In the genomic region with DNA sequence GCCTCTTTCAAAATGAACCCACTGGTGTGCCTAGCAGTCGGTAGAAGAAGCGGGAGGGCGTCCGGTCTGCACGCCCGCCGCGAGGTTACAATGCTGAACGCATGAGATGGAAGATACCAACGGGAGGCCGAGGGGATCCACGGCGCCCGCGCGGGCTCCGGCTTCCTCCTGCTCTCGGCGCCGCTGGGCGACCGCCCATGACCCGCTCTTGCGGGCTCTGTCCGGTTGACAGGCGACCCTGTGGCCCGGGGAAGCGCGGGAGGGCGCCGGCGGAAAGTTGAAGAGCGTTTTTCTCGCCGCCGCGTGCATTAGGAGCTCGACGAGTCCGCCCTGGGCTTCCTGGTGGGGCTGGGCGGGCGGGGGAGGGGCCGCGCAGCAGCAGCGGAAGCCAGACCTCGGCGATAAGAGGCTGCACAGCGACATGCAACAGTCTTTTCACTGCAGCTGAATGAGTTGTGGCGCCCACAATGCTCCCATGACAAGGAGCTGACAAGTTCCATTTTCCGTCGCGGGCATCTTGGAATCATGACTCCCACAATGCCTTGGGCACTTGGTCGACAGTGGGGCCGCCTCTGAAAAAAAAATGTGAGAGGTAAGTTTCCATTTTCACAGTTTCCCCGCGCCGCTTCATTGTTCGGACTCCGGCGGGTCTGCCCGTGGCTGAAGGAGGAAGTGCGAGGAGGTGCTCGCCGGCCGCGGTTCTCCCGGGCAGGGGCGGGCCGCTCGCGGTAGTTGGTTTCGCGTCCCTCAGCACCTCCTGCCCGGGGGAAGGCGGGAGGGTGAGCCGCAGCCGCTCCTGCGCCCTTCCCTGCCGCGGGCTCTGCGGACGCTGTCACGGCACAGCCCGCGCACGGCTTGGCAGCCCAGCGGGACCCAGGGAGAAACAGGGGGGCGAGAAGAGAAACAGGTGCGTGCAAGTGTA, we compare ENCODE assay signal across 8 cellular contexts. TPM values are rescaled to one million over a fixed set of nuclear protein-coding genes. Genes with fewer than 3 reads are reported as not detected.
DNase-seq lines count a peak whose midpoint lies in the region; ATAC-seq and TF ChIP-seq lines count a peak whose summit lies in the region.

A gene with protein sequence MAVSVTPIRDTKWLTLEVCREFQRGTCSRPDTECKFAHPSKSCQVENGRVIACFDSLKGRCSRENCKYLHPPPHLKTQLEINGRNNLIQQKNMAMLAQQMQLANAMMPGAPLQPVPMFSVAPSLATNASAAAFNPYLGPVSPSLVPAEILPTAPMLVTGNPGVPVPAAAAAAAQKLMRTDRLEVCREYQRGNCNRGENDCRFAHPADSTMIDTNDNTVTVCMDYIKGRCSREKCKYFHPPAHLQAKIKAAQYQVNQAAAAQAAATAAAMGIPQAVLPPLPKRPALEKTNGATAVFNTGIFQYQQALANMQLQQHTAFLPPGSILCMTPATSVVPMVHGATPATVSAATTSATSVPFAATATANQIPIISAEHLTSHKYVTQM (plus strand): TSS at position 429 of the 922 bp plus-strand sequence. CDS start 31,265 bp downstream, outside the sequence.

- H3K4me3 ChIP-seq in AG09309 (ENCODE audit: control insufficient read depth, low read depth, low read length) = peak within 1 kb of the TSS; percentile 73
- H3K4me3 ChIP-seq in kidney epithelial cell (ENCODE audit: low read depth, low read length) = peak within 1 kb of the TSS; percentile 80

- peak within 1 kb of the TSS; percentile 79 for H3K4me3 Mint-ChIP-seq in activated CD4-positive, alpha-beta T cell treated with anti-CD3 and anti-CD28 coated beads for 36 hours

- POLR2A ChIA-PET in activated CD4-positive, alpha-beta T cell treated with anti-CD3 and anti-CD28 coated beads for 36 hours (lab: Charles Lee) = interaction anchor here (0.6 to 2.4 kb wide), 16 partner anchors 8 to 1079 kb away, joined by 3 to 15 read pairs (median 6); no protein-coding TSS in a partner anchor

- peaks cover 1% of the 10 kb centered on the region for H3K9me3 Mint-ChIP-seq in activated CD4-positive, alpha-beta T cell treated with anti-CD3 and anti-CD28 coated beads for 36 hours (ENCODE audit: low read depth)

- no peak for TF ChIP-seq CTCF in AG09309 (IDR thresholded peaks at IDR 0.05; ENCODE audit: control insufficient read depth, insufficient read depth, low read depth, low read length, missing control alignments)
- TF ChIP-seq CTCF in kidney epithelial cell (IDR thresholded peaks at IDR 0.05; ENCODE audit: insufficient read depth, low read length, poor library complexity, severe bottlenecking) = no peak

- ATAC-seq in GM19043 (IDR thresholded peaks at IDR 0.05; ENCODE audit: low read depth, unreplicated experiment) (peak; percentile 51), HG03354 (IDR thresholded peaks at IDR 0.05; ENCODE audit: poor library complexity, severe bottlenecking, unreplicated experiment) (peak; percentile 73)
- peak; percentile 69 for ATAC-seq in activated CD4-positive, alpha-beta T cell treated with anti-CD3 and anti-CD28 coated beads for 36 hours

- peaks cover 49% of the 10 kb centered on the region for H3K4me1 Mint-ChIP-seq in activated CD4-positive, alpha-beta T cell treated with anti-CD3 and anti-CD28 coated beads for 36 hours

- CTCF ChIA-PET in activated CD4-positive, alpha-beta T cell treated with anti-CD3 and anti-CD28 coated beads for 36 hours (lab: Charles Lee) = interaction anchor here (0.6 to 2.5 kb wide), 6 partner anchors 10 to 203 kb away, joined by 3 to 16 read pairs (median 4); no protein-coding TSS in a partner anchor

- no peaks in the 10 kb centered on the region for H3K36me3 ChIP-seq in kidney epithelial cell (ENCODE audit: control insufficient read depth, insufficient read depth, low read length)

- peak within 1 kb of the TSS; percentile 99 for H3K27ac Mint-ChIP-seq in activated CD4-positive, alpha-beta T cell treated with anti-CD3 and anti-CD28 coated beads for 36 hours

- intact Hi-C loops in activated CD4-positive, alpha-beta T cell treated with anti-CD3 and anti-CD28 coated beads for 36 hours (cut with DNase I, micrococcal nuclease) = loop anchor here (1.0 to 10.0 kb wide), 8 partner anchors 10 to 1506 kb away; a partner anchor contains a TSS

- peaks cover 41% of the 10 kb centered on the region for H3K36me3 Mint-ChIP-seq in activated CD4-positive, alpha-beta T cell treated with anti-CD3 and anti-CD28 coated beads for 36 hours (ENCODE audit: low read depth)

- no peaks in the 10 kb centered on the region for H3K27me3 Mint-ChIP-seq in activated CD4-positive, alpha-beta T cell treated with anti-CD3 and anti-CD28 coated beads for 36 hours

- H3K27me3 ChIP-seq in kidney epithelial cell (ENCODE audit: control insufficient read depth, insufficient read depth, low read length) = no peaks in the 10 kb centered on the region

- DNase-seq in AG09309 (ENCODE audit: low read depth) (no peak), NCI-H510A (lab: John Stamatoyannopoulos, UW) (peak; percentile 87), cerebellum (ENCODE audit: low spot score) (peak; percentile 67), kidney epithelial cell (ENCODE audit: low read depth) (no peak)
- peak; percentile 93 for DNase-seq in activated CD4-positive, alpha-beta T cell treated with anti-CD3 and anti-CD28 coated beads for 36 hours
- DNase-seq in stimulated activated CD4-positive, alpha-beta T cell treated with anti-CD3 and anti-CD28 coated beads, Interleukin-15, amount 100 ng/mL, for 48 hours (ENCODE audit: low read depth in 2 of 2) = peak; percentile 79 to 85

RNA-seq across cellular contexts. Expression of the gene that starts here (rescaled TPM):
- total RNA-seq in activated CD4-positive, alpha-beta T cell treated with anti-CD3 and anti-CD28 coated beads for 36 hours = 100 to 1,000 TPM; 317 to 481 TPM
- total RNA-seq in cerebellum (69.0 TPM), kidney epithelial cell (47.5 and 58.4 TPM in 2 replicates)

Comparison
In these comparisons a context has a peak if more than half of its experiments do, and no peak if none do; other contexts are left out.
1. DNase-seq: peak in NCI-H510A (single experiment), activated CD4-positive, alpha-beta T cell treated with anti-CD3 and anti-CD28 coated beads for 36 hours (single experiment), cerebellum (single experiment) and stimulated activated CD4-positive, alpha-beta T cell treated with anti-CD3 and anti-CD28 coated beads, Interleukin-15, amount 100 ng/mL, for 48 hours (2 of 2); none in AG09309 (single experiment) and kidney epithelial cell (single experiment).
2. Peak in every context shown above with its lines, with median percentiles within 50 percentile points of each other: ATAC-seq.